Comparison of ENCODE assay signal across 17 cellular contexts in genomic region chr3:160661660-160662059, GRCh38. TPM values are rescaled to one million over a fixed set of nuclear protein-coding genes. Genes with fewer than 3 reads are reported as not detected.
DNase-seq lines count a peak whose midpoint lies in the region; ATAC-seq lines count a peak whose summit lies in the region.
"Had no signal": no experiment of that assay in that cellular context is flagged by ENCODE, and none has a peak within 500 bp of the region (broad histone marks: within the 10 kb centered on the region; RNA-seq: fewer than 3 reads in every experiment).

No MANE protein-coding gene starts in this region.

- peaks cover 9% of the 10 kb centered on the region for H3K4me1 Mint-ChIP-seq in activated CD4-positive, alpha-beta memory T cell treated with anti-CD3 and anti-CD28 coated beads for 36 hours (ENCODE audit: low read depth)

- peaks cover 5% of the 10 kb centered on the region for H3K27me3 Mint-ChIP-seq in activated CD4-positive, alpha-beta memory T cell treated with anti-CD3 and anti-CD28 coated beads for 36 hours

- peak; percentile 52 for ATAC-seq in GM21360 (IDR thresholded peaks at IDR 0.05; ENCODE audit: unreplicated experiment)
- ATAC-seq in HG02623 (IDR thresholded peaks at IDR 0.05; ENCODE audit: unreplicated experiment), result no peak
- ATAC-seq in HG02870 (IDR thresholded peaks at IDR 0.05; ENCODE audit: unreplicated experiment), result no peak
- ATAC-seq: activated T-helper 17 cell treated with anti-CD3 and anti-CD28 coated beads, Interleukin-2, amount 50 U/mL, for 72 hours; left lung; SK-N-SH treated with all-trans-retinoic acid at 6 μM for 48 hours had no signal

- no peak overlapping the region for H3K4me3 Mint-ChIP-seq in activated CD4-positive, alpha-beta memory T cell treated with anti-CD3 and anti-CD28 coated beads for 36 hours
- H3K4me3 Mint-ChIP-seq: activated T-helper 17 cell treated with anti-CD3 and anti-CD28 coated beads, Interleukin-2, amount 50 U/mL, for 72 hours had no signal

- H3K9me3 Mint-ChIP-seq in activated CD4-positive, alpha-beta memory T cell treated with anti-CD3 and anti-CD28 coated beads for 36 hours, result no peaks in the 10 kb centered on the region
- H3K9me3 Mint-ChIP-seq: activated T-helper 17 cell treated with anti-CD3 and anti-CD28 coated beads, Interleukin-2, amount 50 U/mL, for 72 hours had no signal

- POLR2A ChIA-PET in activated CD4-positive, alpha-beta memory T cell treated with anti-CD3 and anti-CD28 coated beads for 36 hours (lab: Charles Lee), result no interaction called here

- H3K36me3 Mint-ChIP-seq in activated CD4-positive, alpha-beta memory T cell treated with anti-CD3 and anti-CD28 coated beads for 36 hours, result no peaks in the 10 kb centered on the region

- intact Hi-C loops in activated CD4-positive, alpha-beta memory T cell treated with anti-CD3 and anti-CD28 coated beads for 36 hours (cut with micrococcal nuclease), result no loop called here

- peak; percentile 41 for DNase-seq in Ammon's horn (ENCODE audit: low spot score)
- peak; percentile 4 for DNase-seq in MV-4-11 (lab: John Stamatoyannopoulos, UW)
- DNase-seq in astrocyte of the hippocampus (ENCODE audit: low read depth, low spot score), result peak; percentile 72
- no peak for DNase-seq in activated CD4-positive, alpha-beta memory T cell treated with anti-CD3 and anti-CD28 coated beads for 36 hours
- DNase-seq in HT-29 (ENCODE audit: low spot score), result no peak
- DNase-seq: activated CD4-positive, alpha-beta T cell treated with anti-CD3 and anti-CD28 coated beads for 4 hours; GM23248; head of caudate nucleus; left lung had no signal

- CTCF ChIA-PET in activated CD4-positive, alpha-beta memory T cell treated with anti-CD3 and anti-CD28 coated beads for 36 hours (lab: Charles Lee), result no interaction called here

- no peak overlapping the region for H3K27ac Mint-ChIP-seq in activated CD4-positive, alpha-beta memory T cell treated with anti-CD3 and anti-CD28 coated beads for 36 hours
- H3K27ac Mint-ChIP-seq: activated T-helper 17 cell treated with anti-CD3 and anti-CD28 coated beads, Interleukin-2, amount 50 U/mL, for 72 hours had no signal

RNA-seq across cellular contexts. Expression of gene ARL14, which starts 15.3 kb away (rescaled TPM):
- not detected for total RNA-seq in activated CD4-positive, alpha-beta memory T cell treated with anti-CD3 and anti-CD28 coated beads for 36 hours
- 4.3 and 7.5 TPM in 2 replicates for total RNA-seq in HT-29 (2014; rRNA removed; shearing (Covaris generic))
- total RNA-seq: activated T-helper 17 cell treated with anti-CD3 and anti-CD28 coated beads, Interleukin-2, amount 50 U/mL, for 72 hours; breast epithelium; endothelial cell of umbilical vein; GM23248; left lung; LHCN-M2 had no signal

Comparison
In these comparisons a context has a peak if more than half of its experiments do, and no peak if none do; other contexts are left out.
1. DNase-seq: peak in Ammon's horn (single experiment), MV-4-11 (single experiment) and astrocyte of the hippocampus (single experiment); none in activated CD4-positive, alpha-beta memory T cell treated with anti-CD3 and anti-CD28 coated beads for 36 hours (single experiment) and HT-29 (single experiment).